Comparison of ENCODE assay signal across 8 cellular contexts in genomic region chr13:26482451-26483197, GRCh38.
A peak's percentile ranks its signal among the peaks of the same experiment; 100 is the strongest.
DNase-seq lines count a peak whose midpoint lies in the region; ATAC-seq, FAIRE-seq and TF ChIP-seq lines count a peak whose summit lies in the region.

No MANE protein-coding gene starts in this region.

- H3K14ac ChIP-seq in neuronal stem cell (ENCODE audit: low read length): no peak overlapping the region

- no peak for TF ChIP-seq POLR2A in upper lobe of left lung (IDR thresholded peaks at IDR 0.05)

- no peak overlapping the region for H2BK15ac ChIP-seq in neuronal stem cell (ENCODE audit: low read length)

- H4K91ac ChIP-seq in neuronal stem cell (ENCODE audit: low read depth, low read length, poor library complexity): no peak overlapping the region

- no peaks in the 10 kb centered on the region for H3K79me1 ChIP-seq in neuronal stem cell (ENCODE audit: low read depth, low read length)

- no peaks in the 10 kb centered on the region for H3K9me3 ChIP-seq in BE2C
- H3K9me3 ChIP-seq in neuronal stem cell (replicated peaks in 1 of 2; ENCODE audit: control insufficient read depth in 2 of 2, insufficient read depth in 1 of 2, low read depth in 1 of 2, low read length in 2 of 2): no peaks in the 10 kb centered on the region
- H3K9me3 ChIP-seq in upper lobe of left lung: no peaks in the 10 kb centered on the region

- DNase-seq in BE2C (peak; percentile 65), HUDEP-2 (lab: John Stamatoyannopoulos, UW; ENCODE audit: unreplicated experiment in 76 of 76) (peak in 65 of 76 experiments; percentile 4 to 77 (median 50)), RCC 7860 (ENCODE audit: low spot score) (peak; percentile 18), fibroblast of mammary gland (ENCODE audit: low read depth) (peak; percentile 80), neuronal stem cell (ENCODE audit: low spot score) (peak; percentile 65), upper lobe of left lung (peak in 1 of 2 donors; percentile 32)
- DNase-seq in activated T-cell treated with anti-CD3 and anti-CD28 coated beads, Interleukin-2, amount 50 U/mL, for 48 hours: peak; percentile 76 to 80

- no peak overlapping the region for H3K4ac ChIP-seq in neuronal stem cell (ENCODE audit: low read length)

- no peak for FAIRE-seq in RCC 7860 (lab: Jason Lieb, UNC)

- no peak overlapping the region for H2BK5ac ChIP-seq in neuronal stem cell (ENCODE audit: low read length)

- no peak overlapping the region for H4K8ac ChIP-seq in neuronal stem cell (ENCODE audit: low read depth, low read length)

- H2AK5ac ChIP-seq in neuronal stem cell (ENCODE audit: low read depth, low read length): no peak overlapping the region

- H3K27me3 ChIP-seq in BE2C (no peaks in the 10 kb centered on the region), neuronal stem cell (ENCODE audit: control insufficient read depth in 3 of 3, insufficient read depth in 3 of 3, low read depth in 1 of 3, low read length in 3 of 3) (no peaks in the 10 kb centered on the region), upper lobe of left lung (no peaks in the 10 kb centered on the region)

- no peak overlapping the region for H2BK12ac ChIP-seq in neuronal stem cell (ENCODE audit: low read length)

- H3K18ac ChIP-seq in neuronal stem cell (ENCODE audit: low read length): no peak overlapping the region

- H3K4me3 ChIP-seq in BE2C (ENCODE audit: low read depth, low read length) (peak overlapping the region; percentile 48), fibroblast of mammary gland (ENCODE audit: control insufficient read depth, low read depth, low read length) (no peak overlapping the region), neuronal stem cell (ENCODE audit: low read length in 2 of 2) (no peak overlapping the region), upper lobe of left lung (peak overlapping the region in 3 of 4 donors; percentile 0 to 29 (median 16))

- peak overlapping the region; percentile 57 for H2AFZ ChIP-seq in neuronal stem cell (ENCODE audit: low read length)

- H3K4me1 ChIP-seq in BE2C (no peaks in the 10 kb centered on the region), neuronal stem cell (ENCODE audit: control insufficient read depth in 2 of 2, insufficient read depth in 1 of 2, low read depth in 1 of 2, low read length in 2 of 2) (peaks cover 0 to 3% of the 10 kb centered on the region in 2 donors), upper lobe of left lung (peaks cover 0 to 4% (median 0%) of the 10 kb centered on the region in 4 donors)

- peak; percentile 92 for TF ChIP-seq CTCF in BE2C (IDR thresholded peaks at IDR 0.05; ENCODE audit: low read depth, low read length)
- peak; percentile 96 for TF ChIP-seq CTCF in fibroblast of mammary gland (conservative IDR thresholded peaks at IDR 0.05; ENCODE audit: control insufficient read depth, insufficient read depth, low read depth, low read length)
- peak in 5 of 6 experiments; percentile 66 to 83 (median 71) for TF ChIP-seq CTCF in upper lobe of left lung (IDR thresholded peaks at IDR 0.05)

- no peak overlapping the region for H3K4me2 ChIP-seq in neuronal stem cell (ENCODE audit: insufficient read depth, low read length, poor library complexity, severe bottlenecking)

- H3K36me3 ChIP-seq in BE2C (no peaks in the 10 kb centered on the region), neuronal stem cell (replicated peaks in 1 of 2; ENCODE audit: control insufficient read depth in 2 of 2, insufficient read depth in 2 of 2, low read length in 2 of 2) (no peaks in the 10 kb centered on the region), upper lobe of left lung (no peaks in the 10 kb centered on the region)

- H2BK120ac ChIP-seq in neuronal stem cell (ENCODE audit: low read depth, low read length): no peak overlapping the region

- WGBS in neuronal stem cell (ENCODE audit: extremely low coverage in 2 of 2, insufficient read length in 2 of 2, insufficient replicate concordance in 1 of 2), 2 donors: no CpG with 5 or more reads among the region's 3 CpGs
- WGBS in upper lobe of left lung, 2 donors: 17 to 22% methylated on average over 3 of the region's 3 CpGs

- peak; percentile 74 for ATAC-seq in GM19023 (IDR thresholded peaks at IDR 0.05; ENCODE audit: unreplicated experiment)
- ATAC-seq in upper lobe of left lung (ENCODE audit: low FRiP score in 2 of 2): peak; percentile 24 to 73

- H3K23ac ChIP-seq in neuronal stem cell (ENCODE audit: low read depth, low read length, poor library complexity): no peak overlapping the region

- H3K9ac ChIP-seq in neuronal stem cell (ENCODE audit: low read depth, low read length, poor library complexity): no peak overlapping the region

- H3K27ac ChIP-seq in neuronal stem cell (replicated peaks; ENCODE audit: low read length) (no peak overlapping the region), upper lobe of left lung (no peak overlapping the region)

- no peak for TF ChIP-seq EP300 in upper lobe of left lung (IDR thresholded peaks at IDR 0.05)

Comparison
In these comparisons a context has a peak if more than half of its experiments do, and no peak if none do; other contexts are left out.
1. H3K4me3 ChIP-seq: peak in BE2C (single experiment) and upper lobe of left lung (3 of 4); none in fibroblast of mammary gland (single experiment) and neuronal stem cell (0 of 2).
2. Peak in every context shown above with its lines, with median percentiles within 50 percentile points of each other: CTCF ChIP-seq.